21 cellular contexts compared by ENCODE assay signal in genomic region chr11:35064114-35064800, GRCh38.
DNase-seq lines count a peak whose midpoint lies in the region; TF ChIP-seq lines count a peak whose summit lies in the region.
"Had no signal": no experiment of that assay in that cellular context is flagged by ENCODE, and none has a peak within 500 bp of the region (broad histone marks: within the 10 kb centered on the region; RNA-seq: fewer than 3 reads in every experiment).

No MANE protein-coding gene starts in this region.

- H3K9ac ChIP-seq in rectal smooth muscle tissue (ENCODE audit: low read length), result no peak overlapping the region

- in situ Hi-C loops in brain microvascular endothelial cell (cut with HindIII; ENCODE audit: low pct_ligation_motif_present, low sequenced_read_pairs), result no loop called here

- H3K27ac ChIP-seq in brain microvascular endothelial cell (no peak overlapping the region), rectal smooth muscle tissue (ENCODE audit: low read depth, low read length) (peak overlapping the region; percentile 40)
- H3K27ac ChIP-seq: esophagus squamous epithelium, HL-60, right atrium auricular region, WERI-Rb-1 had no signal

- no peak for TF ChIP-seq CTCF in brain microvascular endothelial cell (IDR thresholded peaks at IDR 0.05; ENCODE audit: low read depth, low read length, missing control alignments)

- peaks cover 15% of the 10 kb centered on the region for H3K4me1 ChIP-seq in rectal smooth muscle tissue (ENCODE audit: control insufficient read depth, insufficient read depth, low read length)

- H3K4me3 ChIP-seq in brain microvascular endothelial cell (ENCODE audit: low read depth, low read length) (no peak overlapping the region), rectal smooth muscle tissue (ENCODE audit: low read length) (no peak overlapping the region)
- H3K4me3 ChIP-seq: esophagus squamous epithelium, right atrium auricular region had no signal

- no peaks in the 10 kb centered on the region for H3K36me3 ChIP-seq in brain microvascular endothelial cell (replicated peaks)
- no peaks in the 10 kb centered on the region for H3K36me3 ChIP-seq in rectal smooth muscle tissue (ENCODE audit: control insufficient read depth, insufficient read depth, low read length)
- H3K36me3 ChIP-seq: esophagus squamous epithelium, right atrium auricular region, WERI-Rb-1 had no signal

- DNase-seq in AG20443 (ENCODE audit: low spot score), result peak; percentile 82
- DNase-seq in M059J (ENCODE audit: low read depth), result peak; percentile 51
- peak; percentile 44 for DNase-seq in brain microvascular endothelial cell
- no peak for DNase-seq in HCEC 1CT
- no peak for DNase-seq in activated naive CD4-positive, alpha-beta T cell (lab: John Stamatoyannopoulos, UW)
- DNase-seq in DMS79 (lab: John Stamatoyannopoulos, UW), result no peak
- no peak for DNase-seq in NOMO-1 treated with DMSO at 0.1 percent for 48 hours (lab: John Stamatoyannopoulos, UW; ENCODE audit: unreplicated experiment)
- DNase-seq: activated CD4-positive, alpha-beta memory T cell treated with anti-CD3 and anti-CD28 coated beads, Interleukin-2, amount 10 ng/mL, durations not matched to agents 7 days and 5 days; activated naive CD8-positive, alpha-beta T cell treated with anti-CD3 and anti-CD28 coated beads for 36 hours; activated T-cell treated with anti-CD3 and anti-CD28 coated beads, Interleukin-2, amount 50 U/mL, for 48 hours; effector CD4-positive, alpha-beta T cell; esophagus squamous epithelium; left colon; NCI-H2081 treated with DMSO at 0.1 percent for 48 hours; RPMI8226; stimulated activated CD4-positive, alpha-beta T cell treated with anti-CD3 and anti-CD28 coated beads, Interleukin-1b, Interleukin-23, amount 100 ng/mL, for 48 hours; SW 1271; WERI-Rb-1 had no signal

- H3K27me3 ChIP-seq in brain microvascular endothelial cell (replicated peaks) (no peaks in the 10 kb centered on the region), rectal smooth muscle tissue (ENCODE audit: control insufficient read depth, insufficient read depth, low read length) (no peaks in the 10 kb centered on the region)
- H3K27me3 ChIP-seq: esophagus squamous epithelium, right atrium auricular region had no signal

Comparison
In these comparisons a context has a peak if more than half of its experiments do, and no peak if none do; other contexts are left out.
1. DNase-seq: peak in AG20443 (single experiment), M059J (single experiment) and brain microvascular endothelial cell (single experiment); none in HCEC 1CT (single experiment), activated naive CD4-positive, alpha-beta T cell (0 of 4), DMS79 (single experiment) and NOMO-1 treated with DMSO at 0.1 percent for 48 hours (single experiment).